ENCODE assay signal across 9 cellular contexts in the genomic region with DNA sequence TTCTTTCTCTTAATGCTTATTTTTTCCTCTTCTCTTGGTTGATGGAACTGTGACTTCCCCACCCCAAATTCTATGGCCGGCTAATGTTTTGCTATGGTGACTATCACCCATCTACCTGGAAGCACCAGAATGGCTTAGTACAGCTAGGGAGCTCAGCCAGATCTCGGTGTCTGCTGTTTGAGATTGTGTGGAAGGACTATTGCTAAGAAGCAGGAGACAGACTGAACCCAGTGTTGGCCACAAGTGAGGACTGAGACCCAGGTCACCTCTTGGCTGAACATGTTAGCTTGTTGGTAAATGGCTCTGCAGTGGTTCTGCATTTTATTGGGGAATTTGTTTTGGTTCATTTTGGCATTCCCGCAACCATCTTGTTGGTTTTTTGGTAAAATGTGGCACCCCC. TPM values are rescaled to one million over a fixed set of nuclear protein-coding genes. Genes with fewer than 3 reads are reported as not detected.
DNase-seq lines count a peak whose midpoint lies in the region; ATAC-seq, FAIRE-seq and TF ChIP-seq lines count a peak whose summit lies in the region.
"Had no signal": no experiment of that assay in that cellular context is flagged by ENCODE, and none has a peak within 500 bp of the region (broad histone marks: within the 10 kb centered on the region; RNA-seq: fewer than 3 reads in every experiment).

No MANE protein-coding gene starts in this region.

- FAIRE-seq in RCC 7860 (lab: Jason Lieb, UNC) (no peak), GM19239 (lab: Jason Lieb, UNC) (no peak)

- H2AFZ ChIP-seq in DND-41 (ENCODE audit: low read depth, low read length): no peak overlapping the region

- no peak for ATAC-seq in DND-41 (ENCODE audit: insufficient read depth, low read depth)
- ATAC-seq in Panc1: no peak
- ATAC-seq in HG02623 (IDR thresholded peaks at IDR 0.05; ENCODE audit: unreplicated experiment): no peak

- intact Hi-C loops in Panc1 (cut with micrococcal nuclease; ENCODE audit: unreplicated experiment): no loop called here
- intact Hi-C loops in prostate gland (cut with DNase I): loop anchor here (5.0 kb wide), 1 partner anchor 81 kb away; no protein-coding TSS in a partner anchor

- WGBS in prostate gland: 35% methylated on average over 3 of the region's 3 CpGs

- H3K9me3 ChIP-seq in DND-41 (ENCODE audit: insufficient read depth, low read length, severe bottlenecking): no peaks in the 10 kb centered on the region
- no peaks in the 10 kb centered on the region for H3K9me3 ChIP-seq in Panc1 (ENCODE audit: control insufficient read depth, insufficient read depth, low read depth, low read length)
- no peaks in the 10 kb centered on the region for H3K9me3 ChIP-seq in prostate gland

- no peak for TF ChIP-seq CTCF in DND-41 (IDR thresholded peaks at IDR 0.05; ENCODE audit: borderline replicate concordance, extremely low read depth, low read length, poor library complexity, severe bottlenecking)
- no peak for TF ChIP-seq CTCF in Panc1 (IDR thresholded peaks at IDR 0.05)
- TF ChIP-seq CTCF in epithelial cell of proximal tubule (conservative IDR thresholded peaks at IDR 0.05; ENCODE audit: low read depth, low read length): no peak
- no peak for TF ChIP-seq CTCF in prostate gland (IDR thresholded peaks at IDR 0.05)

- H3K79me2 ChIP-seq in DND-41 (ENCODE audit: insufficient read depth, low read length): peaks cover 73% of the 10 kb centered on the region

- H3K27ac ChIP-seq in DND-41 (ENCODE audit: low read length) (no peak overlapping the region), Panc1 (ENCODE audit: low read length) (peak overlapping the region; percentile 79), prostate gland (peak overlapping the region; percentile 94 to 97)

- no peak for TF ChIP-seq POLR2A in prostate gland (IDR thresholded peaks at IDR 0.05)

- peaks cover 60% of the 10 kb centered on the region for H4K20me1 ChIP-seq in DND-41 (ENCODE audit: insufficient read depth, low read length)

- in situ Hi-C loops in Panc1 (cut with HindIII; ENCODE audit: low pct_unique_long_range_greater_than_20kb, low sequenced_read_pairs): no loop called here

- H3K4me3 ChIP-seq in DND-41 (ENCODE audit: low read depth in 1 of 2, low read length in 2 of 2): peak overlapping the region in 1 of 2 experiments; percentile 44; a peak in 2 of 4 replicates
- H3K4me3 ChIP-seq in Panc1 (ENCODE audit: low read depth in 2 of 2, low read length in 2 of 2): peak overlapping the region; percentile 60 to 85
- H3K4me3 ChIP-seq in epithelial cell of proximal tubule (ENCODE audit: low read depth, low read length): peak overlapping the region; percentile 32
- H3K4me3 ChIP-seq in prostate gland: no peak overlapping the region

- no TSS peak for BruUV-seq in Panc1 (replicated peaks; lab: Mats Ljungman, UMichigan)

- peak overlapping the region; percentile 34; the same call in 1 of the 2 replicates for H3K9ac ChIP-seq in DND-41 (ENCODE audit: low read depth, low read length)

- peak overlapping the region; percentile 91 for H3K4me2 ChIP-seq in DND-41 (ENCODE audit: insufficient read depth, low read length)

- H3K36me3 ChIP-seq in DND-41 (ENCODE audit: insufficient read depth, low read length) (peaks cover 26% of the 10 kb centered on the region), Panc1 (ENCODE audit: control insufficient read depth, insufficient read depth, low read length) (peaks cover 2% of the 10 kb centered on the region), prostate gland (no peaks in the 10 kb centered on the region)

- CTCF ChIA-PET in Panc1 (lab: Charles Lee): no interaction called here

- POLR2A ChIA-PET in Panc1 (lab: Charles Lee): interaction anchor here (0.6 kb wide), 1 partner anchor 26 kb away, joined by 3 read pairs; no protein-coding TSS in a partner anchor

- H3K27me3 ChIP-seq in DND-41 (ENCODE audit: insufficient read depth, low read length, poor library complexity) (no peaks in the 10 kb centered on the region), Panc1 (ENCODE audit: control insufficient read depth, insufficient read depth, low read length) (no peaks in the 10 kb centered on the region), prostate gland (replicated peaks; ENCODE audit: insufficient read depth) (no peaks in the 10 kb centered on the region)

- DNase-seq in DND-41 (no peak), Panc1 (ENCODE audit: low read depth, low spot score) (no peak), epithelial cell of proximal tubule (ENCODE audit: low read depth) (no peak), prostate gland (ENCODE audit: low spot score) (no peak), OCI-M1 (lab: John Stamatoyannopoulos, UW) (no peak), RCC 7860 (ENCODE audit: low spot score) (no peak), GM19239 (ENCODE audit: insufficient read length, low spot score) (no peak)
- DNase-seq: NCI-H82 had no signal

- peaks cover 61% of the 10 kb centered on the region for H3K4me1 ChIP-seq in DND-41 (ENCODE audit: insufficient read depth, low read length)
- peaks cover 34% of the 10 kb centered on the region for H3K4me1 ChIP-seq in Panc1 (ENCODE audit: control insufficient read depth, insufficient read depth, low read length)
- H3K4me1 ChIP-seq in prostate gland (replicated peaks): peaks cover 30% of the 10 kb centered on the region

RNA-seq across cellular contexts. Expression of a gene that starts 2.7 kb away (rescaled TPM):
- 200 TPM for total RNA-seq in Panc1 (2021; ENCODE audit: unreplicated experiment)
- polyA plus RNA-seq in Panc1 (2012; ENCODE audit: insufficient read length): 124 TPM
- 80.7 and 112 TPM in 2 replicates for total RNA-seq in epithelial cell of proximal tubule
- total RNA-seq in prostate gland: 100 to 1,000 TPM in 1 of 2 donors, 10 to 100 TPM in 1; 94.7 to 197 TPM

Comparison
In these comparisons a context has a peak if more than half of its experiments do, and no peak if none do; other contexts are left out.
1. H3K4me3 ChIP-seq: peak in Panc1 (2 of 2) and epithelial cell of proximal tubule (single experiment); none in prostate gland (0 of 2).